Comparison of ENCODE assay signal across 8 cellular contexts in the genomic region with DNA sequence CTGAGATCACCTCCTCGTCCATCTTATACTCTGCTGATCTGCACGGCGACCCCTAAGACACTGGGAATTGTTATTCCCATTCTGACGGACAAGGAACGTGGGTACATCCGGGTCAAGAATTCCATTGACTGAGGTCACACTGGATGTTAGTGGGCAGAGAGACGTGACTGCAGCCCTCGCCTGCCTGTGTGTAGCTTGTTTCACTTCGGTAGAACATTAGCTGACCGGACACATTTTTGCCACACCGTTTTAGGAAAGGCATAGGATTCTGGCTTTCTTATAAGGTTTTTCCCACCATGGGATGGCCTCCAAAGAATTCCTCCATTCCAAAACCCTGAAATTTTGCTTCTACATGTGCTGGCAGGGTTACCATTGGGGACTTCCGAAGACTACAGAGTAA.
DNase-seq lines count a peak whose midpoint lies in the region; ATAC-seq, FAIRE-seq and TF ChIP-seq lines count a peak whose summit lies in the region.
"Not testable (repeated sequence)": the region's sequence is repeated elsewhere in the genome, so short reads cannot be mapped to it uniquely, and the experiment has no call there.

No MANE protein-coding gene starts in this region.

- TF ChIP-seq POLR2A in gastroesophageal sphincter (IDR thresholded peaks at IDR 0.05); transverse colon (IDR thresholded peaks at IDR 0.05): not testable (repeated sequence)

- H3K27ac Mint-ChIP-seq in Calu3 (ENCODE audit: unreplicated experiment) = peak overlapping the region; percentile 58

- not testable (repeated sequence) for H3K27me3 ChIP-seq in bronchial epithelial cell (ENCODE audit: control insufficient read depth, insufficient read depth, low read length); gastroesophageal sphincter; heart right ventricle; right cardiac atrium (ENCODE audit: control insufficient read depth, insufficient read depth); psoas muscle (ENCODE audit: insufficient read depth in 3 of 3, low read length in 2 of 3); skeletal muscle tissue (ENCODE audit: control insufficient read depth in 3 of 3, insufficient read depth in 3 of 3, low read length in 3 of 3); transverse colon

- WGBS in gastroesophageal sphincter (ENCODE audit: low coverage in 1 of 2), 2 donors = 62% methylated on average over 12 of the region's 12 CpGs; no CpG with 5 or more reads in 1 of the 2 donors
- 64 to 73% methylated on average over 12 of the region's 12 CpGs for WGBS in heart right ventricle, 2 donors
- WGBS in right cardiac atrium = 65% methylated on average over 12 of the region's 12 CpGs
- 37 to 72% (median 46%) methylated on average over 12 of the region's 12 CpGs for WGBS in psoas muscle, 3 donors
- 72% methylated on average over 12 of the region's 12 CpGs; no CpG with 5 or more reads in 1 of the 2 donors for WGBS in transverse colon (ENCODE audit: low coverage in 1 of 2), 2 donors

- not testable (repeated sequence) for TF ChIP-seq EP300 in gastroesophageal sphincter (IDR thresholded peaks at IDR 0.05); transverse colon (IDR thresholded peaks at IDR 0.05; ENCODE audit: low read depth)

- in situ Hi-C loops in transverse colon (cut with MboI; ENCODE audit: low pct_ligation_motif_present in 1 of 4, low pct_unique_long_range_greater_than_20kb in 1 of 4, low sequenced_read_pairs in 3 of 4) = loop anchor here in 3 of 4 donors (10.0 to 25.0 kb wide), 3 partner anchors 221 to 1159 kb away; no protein-coding TSS in a partner anchor

- not testable (repeated sequence) for H3K4me3 Mint-ChIP-seq in Calu3 (ENCODE audit: low read depth, unreplicated experiment)

- H3K4me1 ChIP-seq in gastroesophageal sphincter (peaks cover 3 to 77% (median 3%) of the 10 kb centered on the region in 3 donors), heart right ventricle (peaks cover 0 to 54% (median 24%) of the 10 kb centered on the region in 9 donors), psoas muscle (peaks cover 74% of the 10 kb centered on the region), skeletal muscle tissue (ENCODE audit: control insufficient read depth in 3 of 3, insufficient read depth in 3 of 3, low read length in 3 of 3) (peaks cover 18 to 49% (median 44%) of the 10 kb centered on the region in 3 donors), transverse colon (peaks cover 0 to 18% (median 0%) of the 10 kb centered on the region in 4 donors)
- H3K4me1 ChIP-seq in right cardiac atrium (ENCODE audit: control insufficient read depth, insufficient read depth, low read length) = not testable (repeated sequence)

- H3K36me3 Mint-ChIP-seq in Calu3 (ENCODE audit: insufficient read depth, unreplicated experiment) = peaks cover 58% of the 10 kb centered on the region

- not testable (repeated sequence) for H3K36me3 ChIP-seq in bronchial epithelial cell (ENCODE audit: control insufficient read depth, insufficient read depth, low read length)
- H3K36me3 ChIP-seq in gastroesophageal sphincter (peaks cover 0 to 72% of the 10 kb centered on the region in 2 donors), heart right ventricle (peaks cover 0 to 82% (median 24%) of the 10 kb centered on the region in 9 donors), psoas muscle (ENCODE audit: insufficient read depth in 1 of 2, low read depth in 1 of 2) (peaks cover 0 to 94% of the 10 kb centered on the region in 2 donors), skeletal muscle tissue (ENCODE audit: control insufficient read depth in 3 of 3, insufficient read depth in 3 of 3, low read length in 3 of 3) (peaks cover 24 to 36% (median 33%) of the 10 kb centered on the region in 3 donors), transverse colon (peaks cover 0 to 23% (median 7%) of the 10 kb centered on the region in 4 donors)

- not testable (repeated sequence) for H3K4me3 ChIP-seq in bronchial epithelial cell (ENCODE audit: low read depth, low read length); gastroesophageal sphincter; heart right ventricle; right cardiac atrium (ENCODE audit: low read length); psoas muscle; skeletal muscle tissue (ENCODE audit: low read length in 3 of 3); transverse colon

- DNase-seq in Calu3; bronchial epithelial cell (ENCODE audit: low read depth); heart right ventricle; right cardiac atrium; psoas muscle; transverse colon: not testable (repeated sequence)

- ATAC-seq in gastroesophageal sphincter = peak; percentile 35
- peak in 3 of 8 donors; percentile 7 to 11 (median 8) for ATAC-seq in heart right ventricle
- not testable (repeated sequence) for ATAC-seq in right cardiac atrium
- peak in 2 of 4 donors; percentile 7 to 16 for ATAC-seq in psoas muscle

- not testable (repeated sequence) for H3K27me3 Mint-ChIP-seq in Calu3 (ENCODE audit: unreplicated experiment)

- not testable (repeated sequence) for H3K9me3 ChIP-seq in gastroesophageal sphincter; heart right ventricle; right cardiac atrium (ENCODE audit: control insufficient read depth, low read length); psoas muscle; skeletal muscle tissue (ENCODE audit: control insufficient read depth in 3 of 3, low read length in 3 of 3); transverse colon

- not testable (repeated sequence) for H3K9me3 Mint-ChIP-seq in Calu3 (ENCODE audit: low read depth, unreplicated experiment)

- peak overlapping the region in 2 of 3 donors; percentile 32 to 45 for H3K9ac ChIP-seq in skeletal muscle tissue (ENCODE audit: low read depth in 1 of 3, low read length in 3 of 3)

- H3K4me1 Mint-ChIP-seq in Calu3 (ENCODE audit: low read depth, unreplicated experiment) = not testable (repeated sequence)

- peak; percentile 83 for FAIRE-seq in bronchial epithelial cell (lab: Jason Lieb, UNC)

- peak overlapping the region; percentile 51 to 80 (median 75) for H3K27ac ChIP-seq in gastroesophageal sphincter
- H3K27ac ChIP-seq in heart right ventricle = peak overlapping the region in 9 of 10 donors; percentile 34 to 85 (median 73)
- peak overlapping the region; percentile 42 for H3K27ac ChIP-seq in right cardiac atrium (ENCODE audit: low read length)
- peak overlapping the region; percentile 72 for H3K27ac ChIP-seq in psoas muscle
- peak overlapping the region; percentile 68 for H3K27ac ChIP-seq in skeletal muscle tissue (ENCODE audit: low read depth, low read length)
- peak overlapping the region; percentile 0 to 51 (median 30) for H3K27ac ChIP-seq in transverse colon

- intact Hi-C loops in Calu3 (cut with micrococcal nuclease; ENCODE audit: unreplicated experiment); heart right ventricle (cut with DNase I); right cardiac atrium (cut with DNase I); psoas muscle (cut with DNase I); transverse colon (cut with DNase I; ENCODE audit: low total_unique reads): not testable (repeated sequence)

- CTCF ChIA-PET in Calu3 (lab: Charles Lee) = not testable (repeated sequence)

- not testable (repeated sequence) for BruUV-seq in Calu3 (replicated peaks; lab: Mats Ljungman, UMichigan)

- TF ChIP-seq CTCF in Calu3 (IDR thresholded peaks at IDR 0.05; ENCODE audit: unreplicated experiment); bronchial epithelial cell (IDR thresholded peaks at IDR 0.05; ENCODE audit: insufficient read depth, low read length, severe bottlenecking); gastroesophageal sphincter (IDR thresholded peaks at IDR 0.05); heart right ventricle (IDR thresholded peaks at IDR 0.05); psoas muscle (IDR thresholded peaks at IDR 0.05); transverse colon (IDR thresholded peaks at IDR 0.05): not testable (repeated sequence)
